Comparison of ENCODE assay signal across 26 cellular contexts in the genomic region with DNA sequence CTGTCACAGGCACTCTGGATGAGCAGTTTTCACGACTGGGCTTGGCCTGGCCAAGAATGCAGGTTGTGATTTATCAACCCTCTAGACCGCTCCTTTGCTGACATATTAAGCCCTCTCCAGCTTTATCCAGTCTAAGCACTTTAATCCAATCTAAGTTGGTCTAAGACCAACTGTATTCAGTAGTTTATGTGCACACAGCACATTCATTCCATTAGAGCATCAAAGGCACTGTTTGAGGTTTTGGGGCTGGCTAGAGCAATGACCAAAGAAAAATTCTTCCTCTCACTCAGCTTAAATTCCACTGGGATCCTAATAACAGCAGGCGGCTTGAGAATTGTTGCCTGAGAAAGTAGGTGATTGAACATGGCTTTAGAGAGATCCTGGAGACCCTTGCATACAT.
"Had no signal": no experiment of that assay in that cellular context is flagged by ENCODE, and none has a peak within 500 bp of the region (broad histone marks: within the 10 kb centered on the region; RNA-seq: fewer than 3 reads in every experiment).

No MANE protein-coding gene starts in this region.

- DNase-seq: hippocampal formation; kidney glomerular epithelial cell; left cardiac atrium; left ventricle myocardium superior; mesendoderm; naive thymus-derived CD8-positive, alpha-beta T cell; occipital lobe; psoas muscle; right lobe of liver; spleen; stimulated activated CD4-positive, alpha-beta T cell treated with anti-CD3 and anti-CD28 coated beads, Interleukin-4, amount 100 ng/mL, for 24 hours; stimulated activated naive CD4-positive, alpha-beta T cell treated with Interleukin-2 at 50 U/mL for 16 hours; stimulated activated naive CD8-positive, alpha-beta T cell treated with anti-CD3 and anti-CD28 coated beads, Interleukin-15, amount 100 ng/mL, for 72 hours; substantia nigra; uterus had no signal

- H3K9me3 ChIP-seq: neutrophil, psoas muscle, right atrium auricular region, right lobe of liver, spleen, tibial nerve, uterus had no signal

- H2AFZ ChIP-seq: parathyroid adenoma had no signal

- H3K27me3 ChIP-seq: neutrophil, right atrium auricular region, right lobe of liver, spleen, tibial nerve, uterus had no signal

- H3K9me3 Mint-ChIP-seq: mesothelial cell of epicardium; naive thymus-derived CD8-positive, alpha-beta T cell; nephron; stimulated activated effector memory CD8-positive, alpha-beta T cell treated with anti-CD3 and anti-CD28 coated beads, Interleukin-12 subunit alpha, Interleukin-12 subunit beta, amount 100 ng/mL, for 72 hours; stimulated activated naive CD8-positive, alpha-beta T cell treated with anti-CD3 and anti-CD28 coated beads, Interleukin-15, amount 100 ng/mL, for 72 hours; type B pancreatic cell had no signal

- H3K4me1 Mint-ChIP-seq: naive thymus-derived CD8-positive, alpha-beta T cell; stimulated activated effector memory CD8-positive, alpha-beta T cell treated with anti-CD3 and anti-CD28 coated beads, Interleukin-12 subunit alpha, Interleukin-12 subunit beta, amount 100 ng/mL, for 72 hours; stimulated activated naive CD8-positive, alpha-beta T cell treated with anti-CD3 and anti-CD28 coated beads, Interleukin-15, amount 100 ng/mL, for 72 hours had no signal

- H3K9ac ChIP-seq: parathyroid adenoma had no signal

- H3K27ac Mint-ChIP-seq: mesothelial cell of epicardium; naive thymus-derived CD8-positive, alpha-beta T cell; nephron; stimulated activated effector memory CD8-positive, alpha-beta T cell treated with anti-CD3 and anti-CD28 coated beads, Interleukin-12 subunit alpha, Interleukin-12 subunit beta, amount 100 ng/mL, for 72 hours; type B pancreatic cell had no signal

- H3K4me1 ChIP-seq: psoas muscle, right atrium auricular region, right lobe of liver, spleen, uterus had no signal

- H3K79me2 ChIP-seq: parathyroid adenoma had no signal

- H3K4me3 Mint-ChIP-seq: mesothelial cell of epicardium; naive thymus-derived CD8-positive, alpha-beta T cell; nephron; neural crest cell; stimulated activated effector memory CD8-positive, alpha-beta T cell treated with anti-CD3 and anti-CD28 coated beads, Interleukin-12 subunit alpha, Interleukin-12 subunit beta, amount 100 ng/mL, for 72 hours; stimulated activated naive CD8-positive, alpha-beta T cell treated with anti-CD3 and anti-CD28 coated beads, Interleukin-15, amount 100 ng/mL, for 72 hours; type B pancreatic cell had no signal

- H3K27me3 Mint-ChIP-seq: stimulated activated naive CD8-positive, alpha-beta T cell treated with anti-CD3 and anti-CD28 coated beads, Interleukin-15, amount 100 ng/mL, for 72 hours; type B pancreatic cell had no signal

- H3K36me3 ChIP-seq: neutrophil, uterus had no signal

- H3K36me3 Mint-ChIP-seq: naive thymus-derived CD8-positive, alpha-beta T cell; stimulated activated effector memory CD8-positive, alpha-beta T cell treated with anti-CD3 and anti-CD28 coated beads, Interleukin-12 subunit alpha, Interleukin-12 subunit beta, amount 100 ng/mL, for 72 hours had no signal

- H3K27ac ChIP-seq: neutrophil, parathyroid adenoma, psoas muscle, right atrium auricular region, right lobe of liver, spleen, tibial nerve, uterus had no signal

- H3K4me3 ChIP-seq: lung, psoas muscle, right atrium auricular region, right lobe of liver, skin epidermis, spleen, tibial nerve, uterus had no signal
